8 cellular contexts compared by ENCODE assay signal in the genomic region with DNA sequence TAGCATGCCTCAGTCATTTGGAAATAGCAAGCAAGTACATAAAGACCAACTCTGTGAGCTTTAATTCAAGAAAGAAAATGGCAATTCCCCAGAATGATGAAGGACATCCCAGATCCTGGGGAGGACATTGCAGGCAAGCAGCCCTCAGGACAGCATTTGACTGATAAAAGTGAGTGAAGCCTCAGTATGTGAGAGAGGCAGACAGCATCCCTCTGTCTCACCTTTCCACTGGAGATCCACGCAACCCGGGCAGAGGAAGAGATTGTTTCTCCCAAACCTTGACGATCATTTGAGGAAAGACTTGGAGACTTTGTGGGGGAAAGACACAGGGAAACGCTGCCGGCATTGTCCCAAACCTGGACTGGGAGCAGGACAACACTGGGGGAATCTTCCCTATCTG.
DNase-seq lines count a peak whose midpoint lies in the region; ATAC-seq, FAIRE-seq and TF ChIP-seq lines count a peak whose summit lies in the region.
"Not testable (repeated sequence)": the region's sequence is repeated elsewhere in the genome, so short reads cannot be mapped to it uniquely, and the experiment has no call there.

No MANE protein-coding gene starts in this region.

- H3K4ac ChIP-seq in neuronal stem cell (ENCODE audit: low read length): not testable (repeated sequence)

- not testable (repeated sequence) for H3K79me1 ChIP-seq in neuronal stem cell (ENCODE audit: low read depth, low read length)

- in situ Hi-C loops in mammary epithelial cell (cut with MboI; ENCODE audit: low sequenced_read_pairs in 2 of 2): loop anchor here in 1 of 2 donors (25.0 kb wide), 1 partner anchor 231 kb away; no protein-coding TSS in a partner anchor

- intact Hi-C loops in HCT116 (cut with micrococcal nuclease) (loop anchor here (5.0 kb wide), 1 partner anchor 386 kb away; no protein-coding TSS in a partner anchor), mammary epithelial cell (cut with micrococcal nuclease) (loop anchor here (1.0 to 5.0 kb wide), 2 partner anchors 101 to 274 kb away; no protein-coding TSS in a partner anchor)
- intact Hi-C loops in stomach (cut with DNase I; ENCODE audit: low total_unique reads): not testable (repeated sequence)

- H3K27ac ChIP-seq in HCT116 (ENCODE audit: low read depth, low read length): peak overlapping the region; percentile 40; the same call in 1 of the 2 replicates
- H3K27ac ChIP-seq in SK-N-MC; mammary epithelial cell (ENCODE audit: insufficient read depth, low read depth, low read length); keratinocyte (ENCODE audit: control insufficient read depth, insufficient read depth, low read length); neuronal stem cell (replicated peaks; ENCODE audit: low read length); stomach: not testable (repeated sequence)

- not testable (repeated sequence) for TF ChIP-seq EP300 in stomach (IDR thresholded peaks at IDR 0.05)

- TF ChIP-seq POLR2A in HCT116 (IDR thresholded peaks at IDR 0.05; ENCODE audit: borderline replicate concordance, extremely low read depth, insufficient read depth, insufficient read length); stomach (IDR thresholded peaks at IDR 0.05): not testable (repeated sequence)

- not testable (repeated sequence) for H3K79me2 ChIP-seq in HCT116 (ENCODE audit: insufficient read depth, low read length); mammary epithelial cell (ENCODE audit: insufficient read depth, low read length); keratinocyte (ENCODE audit: control insufficient read depth, insufficient read depth, low read length)

- POLR2A ChIA-PET in AG04449 (lab: Yijun Ruan, JAX): not testable (repeated sequence)
- POLR2A ChIA-PET in HCT116 (lab: Charles Lee): interaction anchor here (0.6 kb wide), 1 partner anchor 274 kb away, joined by 4 read pairs; no protein-coding TSS in a partner anchor

- H3K23ac ChIP-seq in neuronal stem cell (ENCODE audit: low read depth, low read length, poor library complexity): not testable (repeated sequence)

- dilution Hi-C loops in mammary epithelial cell (cut with HindIII; ENCODE audit: low sequenced_read_pairs); keratinocyte (cut with MboI; ENCODE audit: extremely low pct_ligation_motif_present, low sequenced_read_pairs): not testable (repeated sequence)

- H3K18ac ChIP-seq in neuronal stem cell (ENCODE audit: low read length): not testable (repeated sequence)

- peak overlapping the region; percentile 42 for H3K4me3 ChIP-seq in AG04449 (ENCODE audit: low read depth, low read length)
- peak overlapping the region; percentile 45 to 67 for H3K4me3 ChIP-seq in HCT116 (replicated peaks in 1 of 2; ENCODE audit: low read depth in 1 of 2, low read length in 2 of 2)
- H3K4me3 ChIP-seq in SK-N-MC: peak overlapping the region; percentile 72
- peak overlapping the region; percentile 38 to 43 (median 39) for H3K4me3 ChIP-seq in mammary epithelial cell (replicated peaks in 1 of 3; ENCODE audit: insufficient read depth in 1 of 3, low read depth in 2 of 3, low read length in 3 of 3)
- H3K4me3 ChIP-seq in fibroblast of mammary gland (ENCODE audit: control insufficient read depth, low read depth, low read length): peak overlapping the region; percentile 51
- H3K4me3 ChIP-seq in keratinocyte (ENCODE audit: control insufficient read depth in 2 of 3, extremely low read depth in 1 of 3, insufficient read depth in 2 of 3, low read depth in 1 of 3, low read length in 3 of 3): peak overlapping the region; percentile 44 to 59 (median 51)
- H3K4me3 ChIP-seq in neuronal stem cell (ENCODE audit: low read length in 2 of 2): peak overlapping the region; percentile 53 to 75
- peak overlapping the region; percentile 15 to 33 (median 25) for H3K4me3 ChIP-seq in stomach

- H3K9me1 ChIP-seq in keratinocyte (ENCODE audit: control insufficient read depth, extremely low read depth, insufficient read depth, low read length): not testable (repeated sequence)

- H3K4me1 ChIP-seq in HCT116 (ENCODE audit: control insufficient read depth in 1 of 2, insufficient read depth in 2 of 2, low read length in 2 of 2); mammary epithelial cell (ENCODE audit: insufficient read depth, low read length); keratinocyte (ENCODE audit: control insufficient read depth, extremely low read depth, insufficient read depth, low read length); neuronal stem cell (ENCODE audit: control insufficient read depth in 2 of 2, insufficient read depth in 1 of 2, low read depth in 1 of 2, low read length in 2 of 2); stomach: not testable (repeated sequence)

- H3K14ac ChIP-seq in neuronal stem cell (ENCODE audit: low read length): not testable (repeated sequence)

- ATAC-seq in HCT116: not testable (repeated sequence)

- TF ChIP-seq RAD21 in HCT116 (IDR thresholded peaks at IDR 0.05; ENCODE audit: low read depth): not testable (repeated sequence)

- not testable (repeated sequence) for H3K9me2 ChIP-seq in HCT116 (ENCODE audit: insufficient read depth)

- H3K9me3 ChIP-seq in HCT116 (ENCODE audit: control insufficient read depth in 1 of 2, insufficient read depth in 1 of 2, low read depth in 1 of 2, low read length in 2 of 2); SK-N-MC (ENCODE audit: low read depth, low read length); mammary epithelial cell (replicated peaks; ENCODE audit: insufficient read depth, low read length); keratinocyte (ENCODE audit: control insufficient read depth, low read depth, low read length); neuronal stem cell (replicated peaks in 1 of 2; ENCODE audit: control insufficient read depth in 2 of 2, insufficient read depth in 1 of 2, low read depth in 1 of 2, low read length in 2 of 2); stomach: not testable (repeated sequence)

- H3K27me3 ChIP-seq in HCT116 (ENCODE audit: insufficient read depth, low read length); mammary epithelial cell (ENCODE audit: insufficient read depth, low read length); keratinocyte (ENCODE audit: control insufficient read depth, extremely low read depth, insufficient read depth, low read length); neuronal stem cell (ENCODE audit: control insufficient read depth in 3 of 3, insufficient read depth in 3 of 3, low read depth in 1 of 3, low read length in 3 of 3); stomach: not testable (repeated sequence)

- TF ChIP-seq CTCF in AG04449 (IDR thresholded peaks at IDR 0.05; ENCODE audit: insufficient read depth, low read length, missing control alignments); HCT116 (IDR thresholded peaks at IDR 0.05 in 2 of 3, conservative IDR thresholded peaks at IDR 0.05 in 1 of 3; ENCODE audit: borderline replicate concordance in 1 of 3, insufficient read depth in 1 of 3, low read depth in 2 of 3, low read length in 2 of 3); mammary epithelial cell (conservative IDR thresholded peaks at IDR 0.05 in 1 of 2, IDR thresholded peaks at IDR 0.05 in 1 of 2; ENCODE audit: extremely low read depth in 1 of 2, insufficient read depth in 1 of 2, low read depth in 1 of 2, low read length in 2 of 2); fibroblast of mammary gland (conservative IDR thresholded peaks at IDR 0.05; ENCODE audit: control insufficient read depth, insufficient read depth, low read depth, low read length); keratinocyte (optimal IDR thresholded peaks at IDR 0.05 in 1 of 3, IDR thresholded peaks at IDR 0.05 in 1 of 3, conservative IDR thresholded peaks at IDR 0.05 in 1 of 3; ENCODE audit: extremely low read depth in 1 of 3, insufficient read depth in 2 of 3, low read length in 3 of 3); stomach (IDR thresholded peaks at IDR 0.05): not testable (repeated sequence)

- H2BK120ac ChIP-seq in neuronal stem cell (ENCODE audit: low read depth, low read length): not testable (repeated sequence)

- not testable (repeated sequence) for H2BK12ac ChIP-seq in neuronal stem cell (ENCODE audit: low read length)

- 3% methylated on average over 4 of the region's 5 CpGs for WGBS in mammary epithelial cell (ENCODE audit: low coverage, missing lambda C conversion rate)
- no CpG with 5 or more reads among the region's 5 CpGs for WGBS in neuronal stem cell (ENCODE audit: extremely low coverage in 2 of 2, insufficient read length in 2 of 2, insufficient replicate concordance in 1 of 2), 2 donors
- WGBS in stomach, 5 donors: 3 to 11% (median 7%) methylated on average over 3 to 5 of the region's 5 CpGs

- H4K20me1 ChIP-seq in HCT116 (ENCODE audit: insufficient read depth); mammary epithelial cell (ENCODE audit: insufficient read depth, low read length); keratinocyte (ENCODE audit: control insufficient read depth, extremely low read depth, insufficient read depth, low read length): not testable (repeated sequence)

- H4K91ac ChIP-seq in neuronal stem cell (ENCODE audit: low read depth, low read length, poor library complexity): not testable (repeated sequence)

- CTCF ChIA-PET in AG04449 (lab: Yijun Ruan, JAX): interaction anchor here (0.6 to 1.8 kb wide), 12 partner anchors 10 to 389 kb away, joined by 3 to 8 read pairs (median 4); no protein-coding TSS in a partner anchor
- CTCF ChIA-PET in HCT116 (lab: Charles Lee): interaction anchor here (1.1 to 1.9 kb wide), 7 partner anchors 27 to 389 kb away, joined by 3 to 10 read pairs (median 5); no protein-coding TSS in a partner anchor
- CTCF ChIA-PET in mammary epithelial cell (lab: Charles Lee; ENCODE audit: low non-redundant PET): not testable (repeated sequence)

- not testable (repeated sequence) for DNase-seq in AG04449 (ENCODE audit: low read depth, low spot score); HCT116 (ENCODE audit: low read depth, low spot score); SK-N-MC (ENCODE audit: low read depth, low spot score); mammary epithelial cell; keratinocyte (ENCODE audit: low read depth, low spot score); neuronal stem cell (ENCODE audit: low spot score); stomach
- DNase-seq in fibroblast of mammary gland (ENCODE audit: low read depth): peak; percentile 2

- H2AFZ ChIP-seq in HCT116 (ENCODE audit: low read depth, low read length, poor library complexity, severe bottlenecking) (peak overlapping the region; percentile 74), mammary epithelial cell (ENCODE audit: low read depth, low read length) (peak overlapping the region; percentile 91), keratinocyte (ENCODE audit: control insufficient read depth, low read length) (peak overlapping the region; percentile 95), neuronal stem cell (ENCODE audit: low read length) (peak overlapping the region; percentile 87)

- H3K9ac ChIP-seq in HCT116 (ENCODE audit: low read length): peak overlapping the region; percentile 60
- peak overlapping the region; percentile 60 for H3K9ac ChIP-seq in SK-N-MC (ENCODE audit: insufficient read length)
- peak overlapping the region; percentile 40 for H3K9ac ChIP-seq in mammary epithelial cell (ENCODE audit: insufficient read depth, low read length)
- H3K9ac ChIP-seq in keratinocyte (ENCODE audit: control insufficient read depth, extremely low read depth, insufficient read depth, low read length): peak overlapping the region; percentile 56
- not testable (repeated sequence) for H3K9ac ChIP-seq in neuronal stem cell (ENCODE audit: low read depth, low read length, poor library complexity)

- H3K4me2 ChIP-seq in HCT116 (ENCODE audit: low read length): peak overlapping the region; percentile 80
- peak overlapping the region; percentile 70 for H3K4me2 ChIP-seq in mammary epithelial cell (ENCODE audit: insufficient read depth, low read depth, low read length)
- H3K4me2 ChIP-seq in keratinocyte (ENCODE audit: control insufficient read depth, extremely low read depth, insufficient read depth, low read depth, low read length): peak overlapping the region; percentile 78
- H3K4me2 ChIP-seq in neuronal stem cell (ENCODE audit: insufficient read depth, low read length, poor library complexity, severe bottlenecking): peak overlapping the region; percentile 45

- not testable (repeated sequence) for H4K8ac ChIP-seq in neuronal stem cell (ENCODE audit: low read depth, low read length)

- BruUV-seq in HCT116 (replicated peaks; lab: Mats Ljungman, UMichigan): TSS peak; percentile 56
- not testable (repeated sequence) for BruUV-seq in mammary epithelial cell (replicated peaks; lab: Mats Ljungman, UMichigan)

- H3K36me3 ChIP-seq in HCT116 (ENCODE audit: control insufficient read depth in 1 of 2, insufficient read depth in 2 of 2, low read length in 2 of 2); SK-N-MC (ENCODE audit: insufficient read depth, low read length); mammary epithelial cell (ENCODE audit: insufficient read depth, low read length); keratinocyte (ENCODE audit: control insufficient read depth in 2 of 2, extremely low read depth in 1 of 2, insufficient read depth in 2 of 2, low read length in 2 of 2); neuronal stem cell (replicated peaks in 1 of 2; ENCODE audit: control insufficient read depth in 2 of 2, insufficient read depth in 2 of 2, low read length in 2 of 2); stomach: not testable (repeated sequence)

- not testable (repeated sequence) for H2BK15ac ChIP-seq in neuronal stem cell (ENCODE audit: low read length)

- H2BK5ac ChIP-seq in neuronal stem cell (ENCODE audit: low read length): not testable (repeated sequence)

- RAD21 ChIA-PET in HCT116 (lab: Charles Lee; ENCODE audit: low non-redundant PET in 1 of 2, low total read pairs in 2 of 2, uncharacterized antibody in 2 of 2, unreplicated experiment in 2 of 2): interaction anchor here in 1 of 2 experiments (0.9 kb wide), 1 partner anchor 274 kb away, joined by 3 read pairs; no protein-coding TSS in a partner anchor

- H2AK5ac ChIP-seq in neuronal stem cell (ENCODE audit: low read depth, low read length): not testable (repeated sequence)

- not testable (repeated sequence) for FAIRE-seq in keratinocyte (lab: Jason Lieb, UNC)
